Comparison of ENCODE assay signal across 1 cellular context in genomic region chr19:18107235-18108083, GRCh38.
TF ChIP-seq lines count a peak whose summit lies in the region.

No MANE protein-coding gene starts in this region.

TF ChIP-seq in HepG2, 621 proteins besides CTCF, POLR2A, EP300 and RAD21:
- no peak for TF ChIP-seq CREB1 (IDR thresholded peaks at IDR 0.05)
- no peak for TF ChIP-seq CREB1 (CRISPR knock-in tag; IDR thresholded peaks at IDR 0.05)
- TF ChIP-seq ESRRA (CRISPR knock-in tag; IDR thresholded peaks at IDR 0.05; ENCODE audit: low read depth), result no peak
- no peak for TF ChIP-seq PHF8 (CRISPR knock-in tag; IDR thresholded peaks at IDR 0.05)
- TF ChIP-seq REXO4 (CRISPR knock-in tag; IDR thresholded peaks at IDR 0.05; ENCODE audit: borderline replicate concordance), result no peak
- TF ChIP-seq ZNF3 (CRISPR knock-in tag; IDR thresholded peaks at IDR 0.05), result peak; percentile 46; the same call in 1 of the 2 replicates
- TF ChIP-seq BCL6 (CRISPR knock-in tag; IDR thresholded peaks at IDR 0.05), result no peak
- TF ChIP-seq, protein P1, sequence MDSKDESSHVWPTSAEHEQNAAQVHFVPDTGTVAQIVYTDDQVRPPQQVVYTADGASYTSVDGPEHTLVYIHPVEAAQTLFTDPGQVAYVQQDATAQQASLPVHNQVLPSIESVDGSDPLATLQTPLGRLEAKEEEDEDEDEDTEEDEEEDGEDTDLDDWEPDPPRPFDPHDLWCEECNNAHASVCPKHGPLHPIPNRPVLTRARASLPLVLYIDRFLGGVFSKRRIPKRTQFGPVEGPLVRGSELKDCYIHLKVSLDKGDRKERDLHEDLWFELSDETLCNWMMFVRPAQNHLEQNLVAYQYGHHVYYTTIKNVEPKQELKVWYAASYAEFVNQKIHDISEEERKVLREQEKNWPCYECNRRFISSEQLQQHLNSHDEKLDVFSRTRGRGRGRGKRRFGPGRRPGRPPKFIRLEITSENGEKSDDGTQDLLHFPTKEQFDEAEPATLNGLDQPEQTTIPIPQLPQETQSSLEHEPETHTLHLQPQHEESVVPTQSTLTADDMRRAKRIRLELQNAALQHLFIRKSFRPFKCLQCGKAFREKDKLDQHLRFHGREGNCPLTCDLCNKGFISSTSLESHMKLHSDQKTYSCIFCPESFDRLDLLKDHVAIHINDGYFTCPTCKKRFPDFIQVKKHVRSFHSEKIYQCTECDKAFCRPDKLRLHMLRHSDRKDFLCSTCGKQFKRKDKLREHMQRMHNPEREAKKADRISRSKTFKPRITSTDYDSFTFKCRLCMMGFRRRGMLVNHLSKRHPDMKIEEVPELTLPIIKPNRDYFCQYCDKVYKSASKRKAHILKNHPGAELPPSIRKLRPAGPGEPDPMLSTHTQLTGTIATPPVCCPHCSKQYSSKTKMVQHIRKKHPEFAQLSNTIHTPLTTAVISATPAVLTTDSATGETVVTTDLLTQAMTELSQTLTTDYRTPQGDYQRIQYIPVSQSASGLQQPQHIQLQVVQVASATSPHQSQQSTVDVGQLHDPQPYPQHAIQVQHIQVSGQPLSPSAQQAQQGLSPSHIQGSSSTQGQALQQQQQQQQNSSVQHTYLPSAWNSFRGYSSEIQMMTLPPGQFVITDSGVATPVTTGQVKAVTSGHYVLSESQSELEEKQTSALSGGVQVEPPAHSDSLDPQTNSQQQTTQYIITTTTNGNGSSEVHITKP (CRISPR knock-in tag; IDR thresholded peaks at IDR 0.05; ENCODE audit: low read depth), result no peak
- TF ChIP-seq ADNP (CRISPR knock-in tag; IDR thresholded peaks at IDR 0.05), result 0 out of 2 replicates have a peak, but pooled peaks have one; percentile 37
- no peak for TF ChIP-seq KLF11 (CRISPR knock-in tag; IDR thresholded peaks at IDR 0.05)
- TF ChIP-seq ZMYM3 (CRISPR knock-in tag; IDR thresholded peaks at IDR 0.05), result peak; percentile 42; the same call in 1 of the 2 replicates
- TF ChIP-seq ISX (CRISPR knock-in tag; conservative IDR thresholded peaks at IDR 0.05), result no peak
- no peak for TF ChIP-seq ETV5 (CRISPR knock-in tag; IDR thresholded peaks at IDR 0.05; ENCODE audit: borderline replicate concordance)
- TF ChIP-seq ZNF781 (CRISPR knock-in tag; IDR thresholded peaks at IDR 0.05; ENCODE audit: borderline replicate concordance, not compliant biosample characterization), result no peak
- no peak for TF ChIP-seq HNRNPLL (IDR thresholded peaks at IDR 0.05; ENCODE audit: low read depth, low read length, poor library complexity, severe bottlenecking)
